20 cellular contexts compared by ENCODE assay signal in the genomic region with DNA sequence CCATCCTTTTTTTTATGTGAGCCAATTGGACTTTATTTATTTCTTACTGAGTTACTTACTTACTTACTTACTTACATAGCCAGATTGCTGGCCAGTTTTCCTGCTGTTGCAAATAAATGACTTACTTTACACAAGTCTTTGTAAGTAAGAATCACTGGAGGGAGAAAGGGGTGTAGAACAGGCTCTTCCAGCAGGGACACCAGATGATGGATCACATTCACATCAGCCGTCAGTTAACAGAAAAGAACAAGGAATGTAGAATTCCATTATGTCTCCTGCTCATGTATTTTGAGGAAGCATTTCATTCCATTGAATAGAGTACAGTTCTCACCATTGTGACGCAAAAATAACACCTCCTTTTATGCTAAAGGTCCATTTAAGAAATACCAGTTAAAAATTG.
DNase-seq lines count a peak whose midpoint lies in the region; ATAC-seq and TF ChIP-seq lines count a peak whose summit lies in the region.
"Had no signal": no experiment of that assay in that cellular context is flagged by ENCODE, and none has a peak within 500 bp of the region (broad histone marks: within the 10 kb centered on the region; RNA-seq: fewer than 3 reads in every experiment).

No MANE protein-coding gene starts in this region.

- no peak overlapping the region for H3K4me2 ChIP-seq in hepatocyte
- peak overlapping the region; percentile 16 for H3K4me2 ChIP-seq in neural cell (ENCODE audit: low read length)

- WGBS in hepatocyte (ENCODE audit: low lambda C conversion rate, missing lambda C conversion rate) = 90% methylated on average over 2 of the region's 2 CpGs

- peaks cover 84% of the 10 kb centered on the region for H3K36me3 Mint-ChIP-seq in Calu3 (ENCODE audit: insufficient read depth, unreplicated experiment)
- no peaks in the 10 kb centered on the region for H3K36me3 Mint-ChIP-seq in central memory CD8-positive, alpha-beta T cell (ENCODE audit: insufficient read depth)

- H3F3A ChIP-seq in neural cell (ENCODE audit: insufficient read depth, low read length, poor library complexity, severe bottlenecking) = no peaks in the 10 kb centered on the region

- no peaks in the 10 kb centered on the region for H3K27me3 ChIP-seq in hepatocyte
- H3K27me3 ChIP-seq in neural cell (ENCODE audit: insufficient read depth, low read depth, low read length) = no peaks in the 10 kb centered on the region
- H3K27me3 ChIP-seq: SJSA1 had no signal

- TF ChIP-seq CTCF in Calu3 (IDR thresholded peaks at IDR 0.05; ENCODE audit: unreplicated experiment) = no peak
- TF ChIP-seq CTCF in hepatocyte (IDR thresholded peaks at IDR 0.05; ENCODE audit: poor library complexity) = no peak
- TF ChIP-seq CTCF in neural cell (IDR thresholded peaks at IDR 0.05; ENCODE audit: poor library complexity, severe bottlenecking) = no peak

- peaks cover 3% of the 10 kb centered on the region for H3K36me3 ChIP-seq in hepatocyte (replicated peaks; ENCODE audit: insufficient read depth, low read depth)
- H3K36me3 ChIP-seq in neural cell (ENCODE audit: insufficient read depth, low read length) = no peaks in the 10 kb centered on the region

- intact Hi-C loops in Calu3 (cut with micrococcal nuclease; ENCODE audit: unreplicated experiment) = no loop called here

- H3K4me3 ChIP-seq in hepatocyte (no peak overlapping the region), neural cell (ENCODE audit: low read length) (no peak overlapping the region)
- H3K4me3 ChIP-seq: SJSA1 had no signal

- no peaks in the 10 kb centered on the region for H3K9me3 Mint-ChIP-seq in Calu3 (ENCODE audit: low read depth, unreplicated experiment)
- H3K9me3 Mint-ChIP-seq in central memory CD8-positive, alpha-beta T cell = no peaks in the 10 kb centered on the region

- peak overlapping the region; percentile 46 for H3K27ac ChIP-seq in hepatocyte
- peak overlapping the region; percentile 12 for H3K27ac ChIP-seq in neural cell (ENCODE audit: low read length)
- H3K27ac ChIP-seq: C4-2B, SJSA1 had no signal

- no peak for TF ChIP-seq RAD21 in neural cell (conservative IDR thresholded peaks at IDR 0.05)

- H3K9ac ChIP-seq in neural cell (ENCODE audit: low read length) = no peak overlapping the region

- H3K27ac Mint-ChIP-seq in Calu3 (ENCODE audit: unreplicated experiment) = peak overlapping the region; percentile 2
- H3K27ac Mint-ChIP-seq in central memory CD8-positive, alpha-beta T cell (ENCODE audit: low read depth) = peak overlapping the region; percentile 62

- H3K9me3 ChIP-seq in hepatocyte (ENCODE audit: low read depth) (no peaks in the 10 kb centered on the region), neural cell (ENCODE audit: low read length) (no peaks in the 10 kb centered on the region)
- H3K9me3 ChIP-seq: SJSA1 had no signal

- peaks cover 70% of the 10 kb centered on the region for H3K4me1 Mint-ChIP-seq in Calu3 (ENCODE audit: low read depth, unreplicated experiment)
- peaks cover 2% of the 10 kb centered on the region for H3K4me1 Mint-ChIP-seq in central memory CD8-positive, alpha-beta T cell

- peaks cover 14% of the 10 kb centered on the region for H3K4me1 ChIP-seq in hepatocyte (ENCODE audit: insufficient read depth)

- CTCF ChIA-PET in Calu3 (lab: Charles Lee) = no interaction called here

- H4K20me1 ChIP-seq in hepatocyte (ENCODE audit: insufficient read depth, poor library complexity, severe bottlenecking) = peaks cover 4% of the 10 kb centered on the region
- no peaks in the 10 kb centered on the region for H4K20me1 ChIP-seq in neural cell (ENCODE audit: insufficient read depth)

- DNase-seq in Calu3 (no peak), hepatocyte (ENCODE audit: low spot score) (no peak), amygdala (lab: John Stamatoyannopoulos, UW) (no peak), HK-2 (ENCODE audit: unreplicated experiment) (no peak), NCI-H345 (lab: John Stamatoyannopoulos, UW) (no peak)
- DNase-seq in central memory CD8-positive, alpha-beta T cell (ENCODE audit: low spot score in 2 of 2) = no peak
- DNase-seq: DMS79, GOT3, HCEC 1CT, Kasumi-1, NCI-H1417, NCI-H1694 treated with DMSO at 0.1 percent for 48 hours, NCI-H2081 treated with DMSO at 0.1 percent for 48 hours, NCI-H2171 treated with DMSO at 0.1 percent for 48 hours, NCI-H446 had no signal

- no peaks in the 10 kb centered on the region for H3K9me2 ChIP-seq in hepatocyte (replicated peaks; ENCODE audit: insufficient read depth)
- H3K9me2 ChIP-seq in neural cell (ENCODE audit: insufficient read depth, low read length) = no peaks in the 10 kb centered on the region

- TF ChIP-seq EP300 in neural cell (conservative IDR thresholded peaks at IDR 0.05; ENCODE audit: poor library complexity, severe bottlenecking) = no peak

- H3K27me3 Mint-ChIP-seq in Calu3 (ENCODE audit: unreplicated experiment) = no peaks in the 10 kb centered on the region
- H3K27me3 Mint-ChIP-seq in central memory CD8-positive, alpha-beta T cell = no peaks in the 10 kb centered on the region

- no peak overlapping the region for H2AFZ ChIP-seq in hepatocyte
- H2AFZ ChIP-seq in neural cell (ENCODE audit: low read depth, low read length) = no peak overlapping the region

- H3K4me3 Mint-ChIP-seq in Calu3 (ENCODE audit: low read depth, unreplicated experiment) = no peak overlapping the region
- no peak overlapping the region for H3K4me3 Mint-ChIP-seq in central memory CD8-positive, alpha-beta T cell

- H3K79me2 ChIP-seq in hepatocyte (peaks cover 86% of the 10 kb centered on the region), neural cell (replicated peaks; ENCODE audit: insufficient read depth, low read length) (no peaks in the 10 kb centered on the region)

- ATAC-seq in central memory CD8-positive, alpha-beta T cell (replicated peaks; ENCODE audit: extremely low read depth, poor library complexity, severe bottlenecking) = no peak
- no peak for ATAC-seq in HG02642 (IDR thresholded peaks at IDR 0.05; ENCODE audit: poor library complexity, unreplicated experiment)
- ATAC-seq: Right ventricle myocardium inferior had no signal

- no TSS peak for BruUV-seq in Calu3 (replicated peaks; lab: Mats Ljungman, UMichigan)

TF ChIP-seq in neural cell, 6 proteins besides CTCF, POLR2A, EP300 and RAD21:
- TF ChIP-seq, protein P1, sequence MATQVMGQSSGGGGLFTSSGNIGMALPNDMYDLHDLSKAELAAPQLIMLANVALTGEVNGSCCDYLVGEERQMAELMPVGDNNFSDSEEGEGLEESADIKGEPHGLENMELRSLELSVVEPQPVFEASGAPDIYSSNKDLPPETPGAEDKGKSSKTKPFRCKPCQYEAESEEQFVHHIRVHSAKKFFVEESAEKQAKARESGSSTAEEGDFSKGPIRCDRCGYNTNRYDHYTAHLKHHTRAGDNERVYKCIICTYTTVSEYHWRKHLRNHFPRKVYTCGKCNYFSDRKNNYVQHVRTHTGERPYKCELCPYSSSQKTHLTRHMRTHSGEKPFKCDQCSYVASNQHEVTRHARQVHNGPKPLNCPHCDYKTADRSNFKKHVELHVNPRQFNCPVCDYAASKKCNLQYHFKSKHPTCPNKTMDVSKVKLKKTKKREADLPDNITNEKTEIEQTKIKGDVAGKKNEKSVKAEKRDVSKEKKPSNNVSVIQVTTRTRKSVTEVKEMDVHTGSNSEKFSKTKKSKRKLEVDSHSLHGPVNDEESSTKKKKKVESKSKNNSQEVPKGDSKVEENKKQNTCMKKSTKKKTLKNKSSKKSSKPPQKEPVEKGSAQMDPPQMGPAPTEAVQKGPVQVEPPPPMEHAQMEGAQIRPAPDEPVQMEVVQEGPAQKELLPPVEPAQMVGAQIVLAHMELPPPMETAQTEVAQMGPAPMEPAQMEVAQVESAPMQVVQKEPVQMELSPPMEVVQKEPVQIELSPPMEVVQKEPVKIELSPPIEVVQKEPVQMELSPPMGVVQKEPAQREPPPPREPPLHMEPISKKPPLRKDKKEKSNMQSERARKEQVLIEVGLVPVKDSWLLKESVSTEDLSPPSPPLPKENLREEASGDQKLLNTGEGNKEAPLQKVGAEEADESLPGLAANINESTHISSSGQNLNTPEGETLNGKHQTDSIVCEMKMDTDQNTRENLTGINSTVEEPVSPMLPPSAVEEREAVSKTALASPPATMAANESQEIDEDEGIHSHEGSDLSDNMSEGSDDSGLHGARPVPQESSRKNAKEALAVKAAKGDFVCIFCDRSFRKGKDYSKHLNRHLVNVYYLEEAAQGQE (IDR thresholded peaks at IDR 0.05; ENCODE audit: borderline replicate concordance) = peak; percentile 51
- TF ChIP-seq MXI1 (conservative IDR thresholded peaks at IDR 0.05; ENCODE audit: poor library complexity, severe bottlenecking) = no peak
